ENCODE assay signal across 6 cellular contexts in genomic region chr10:113501031-113501430, GRCh38. TPM values are rescaled to one million over a fixed set of nuclear protein-coding genes. Genes with fewer than 3 reads are reported as not detected.
"Had no signal": no experiment of that assay in that cellular context is flagged by ENCODE, and none has a peak within 500 bp of the region (broad histone marks: within the 10 kb centered on the region; RNA-seq: fewer than 3 reads in every experiment).

No MANE protein-coding gene starts in this region.

RNA-seq across cellular contexts. Expression of gene HABP2, which starts 51.8 kb away (rescaled TPM):
- total RNA-seq: subcutaneous adipose tissue, thoracic aorta, tibial nerve, transverse colon, urinary bladder, vagina had no signal
